In the genomic region with DNA sequence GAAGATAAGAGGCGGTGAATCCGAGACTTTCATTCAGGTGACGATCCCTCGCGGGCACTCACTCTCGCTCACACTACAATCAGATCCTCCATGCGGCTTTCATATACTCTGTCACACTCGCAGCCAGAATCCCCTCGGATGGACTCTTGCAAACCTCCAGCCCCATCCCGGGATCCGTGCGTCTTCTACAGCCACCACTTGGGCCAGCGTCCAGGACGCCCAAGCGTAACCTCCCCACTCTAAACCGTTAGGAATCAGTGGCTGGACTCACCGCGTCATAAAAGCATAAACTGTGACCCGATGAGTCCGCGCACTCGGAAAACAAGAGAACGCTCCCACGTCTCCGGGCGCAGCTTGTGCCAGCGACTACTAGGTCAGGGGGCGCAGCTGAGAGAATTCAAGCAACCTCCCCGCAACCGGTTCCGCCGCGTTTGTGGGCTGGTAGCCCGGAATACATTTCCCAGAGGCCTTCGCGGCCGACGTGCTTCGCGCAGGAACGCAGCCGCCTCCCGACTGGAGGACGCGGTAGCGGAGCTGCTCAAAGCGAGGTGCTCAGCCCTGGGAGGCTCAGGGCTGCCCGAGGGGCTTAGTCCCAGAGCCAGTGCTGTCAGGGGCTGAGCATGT, we compare ENCODE assay signal across 8 cellular contexts. TPM values are rescaled to one million over a fixed set of nuclear protein-coding genes. Genes with fewer than 3 reads are reported as not detected.
DNase-seq lines count a peak whose midpoint lies in the region; ATAC-seq and TF ChIP-seq lines count a peak whose summit lies in the region.

No MANE protein-coding gene starts in this region.

- peaks cover 16% of the 10 kb centered on the region for H3K36me3 Mint-ChIP-seq in activated CD4-positive, alpha-beta memory T cell treated with anti-CD3 and anti-CD28 coated beads for 36 hours

- H3K9me3 Mint-ChIP-seq in activated CD4-positive, alpha-beta memory T cell treated with anti-CD3 and anti-CD28 coated beads for 36 hours = peaks cover 27% of the 10 kb centered on the region

- CTCF ChIA-PET in activated CD4-positive, alpha-beta memory T cell treated with anti-CD3 and anti-CD28 coated beads for 36 hours (lab: Charles Lee) = interaction anchor here (1.1 kb wide), 1 partner anchor 88 kb away, joined by 3 read pairs; no protein-coding TSS in a partner anchor

- TF ChIP-seq CTCF in left lung (IDR thresholded peaks at IDR 0.05) = no peak

- peak overlapping the region; percentile 77 for H3K27ac Mint-ChIP-seq in activated CD4-positive, alpha-beta memory T cell treated with anti-CD3 and anti-CD28 coated beads for 36 hours

- H3K27ac ChIP-seq in left lung = peak overlapping the region; percentile 62 to 73

- intact Hi-C loops in activated CD4-positive, alpha-beta memory T cell treated with anti-CD3 and anti-CD28 coated beads for 36 hours (cut with micrococcal nuclease) = loop anchor here (2.0 to 10.0 kb wide), 4 partner anchors 27 to 227 kb away; a partner anchor contains a TSS
- intact Hi-C loops in left lung (cut with DNase I) = no loop called here

- H3K4me1 Mint-ChIP-seq in activated CD4-positive, alpha-beta memory T cell treated with anti-CD3 and anti-CD28 coated beads for 36 hours (ENCODE audit: low read depth) = peaks cover 9% of the 10 kb centered on the region

- no peaks in the 10 kb centered on the region for H3K27me3 Mint-ChIP-seq in activated CD4-positive, alpha-beta memory T cell treated with anti-CD3 and anti-CD28 coated beads for 36 hours

- peaks cover 0 to 4% of the 10 kb centered on the region in 2 donors for H3K4me1 ChIP-seq in left lung

- DNase-seq in DMS53 (lab: John Stamatoyannopoulos, UW) (peak; percentile 88), NCI-H146 (lab: John Stamatoyannopoulos, UW) (peak; percentile 71), dermis microvascular lymphatic vessel endothelial cell (ENCODE audit: low read depth in 2 of 2) (peak; percentile 71 to 90), left lung (peak; percentile 86 to 91), NCI-H2081 treated with DMSO at 0.1 percent for 48 hours (lab: John Stamatoyannopoulos, UW) (no peak), glomerular visceral epithelial cell (ENCODE audit: extremely low spot score) (no peak)
- DNase-seq in activated CD4-positive, alpha-beta memory T cell treated with anti-CD3 and anti-CD28 coated beads for 36 hours = peak; percentile 89
- peak; percentile 40 to 75 (median 58) for DNase-seq in stimulated activated CD4-positive, alpha-beta T cell treated with anti-CD3 and anti-CD28 coated beads, Interleukin-1b, Interleukin-23, amount 100 ng/mL, for 24 hours (ENCODE audit: low read depth in 4 of 4, low spot score in 1 of 4)

- POLR2A ChIA-PET in activated CD4-positive, alpha-beta memory T cell treated with anti-CD3 and anti-CD28 coated beads for 36 hours (lab: Charles Lee) = interaction anchor here (0.9 to 1.1 kb wide), 4 partner anchors 88 to 321 kb away, joined by 3 to 5 read pairs (median 4); a partner anchor contains a TSS

- H3K4me3 Mint-ChIP-seq in activated CD4-positive, alpha-beta memory T cell treated with anti-CD3 and anti-CD28 coated beads for 36 hours = peak overlapping the region; percentile 87

- H3K4me3 ChIP-seq in left lung = peak overlapping the region; percentile 49

- ATAC-seq in left lung = peak; percentile 94

- H3K9me3 ChIP-seq in left lung = peaks cover 0 to 68% of the 10 kb centered on the region in 2 donors

- H3K36me3 ChIP-seq in left lung = peaks cover 0 to 10% of the 10 kb centered on the region in 2 donors

- no peaks in the 10 kb centered on the region for H3K27me3 ChIP-seq in left lung

RNA-seq across cellular contexts. Expression of a gene that starts 27.6 kb away (rescaled TPM):
- 1 to 10 TPM; 5.3 to 7.0 TPM for total RNA-seq in activated CD4-positive, alpha-beta memory T cell treated with anti-CD3 and anti-CD28 coated beads for 36 hours
- total RNA-seq in dermis microvascular lymphatic vessel endothelial cell (2.6 and 3.0 TPM in 2 replicates), left lung (1 to 10 TPM; 6.5 to 8.3 TPM)

RNA-seq across cellular contexts. Expression of a gene that starts 36.7 kb away (rescaled TPM):
- 10 to 100 TPM; 11.1 to 11.4 TPM for total RNA-seq in activated CD4-positive, alpha-beta memory T cell treated with anti-CD3 and anti-CD28 coated beads for 36 hours
- total RNA-seq in dermis microvascular lymphatic vessel endothelial cell = 11.7 and 12.3 TPM in 2 replicates
- total RNA-seq in left lung = 10 to 100 TPM; 11.6 to 12.8 TPM

Comparison
In these comparisons a context has a peak if more than half of its experiments do, and no peak if none do; other contexts are left out.
1. DNase-seq: peak in DMS53 (single experiment), NCI-H146 (single experiment), activated CD4-positive, alpha-beta memory T cell treated with anti-CD3 and anti-CD28 coated beads for 36 hours (single experiment), dermis microvascular lymphatic vessel endothelial cell (2 of 2), left lung (2 of 2) and stimulated activated CD4-positive, alpha-beta T cell treated with anti-CD3 and anti-CD28 coated beads, Interleukin-1b, Interleukin-23, amount 100 ng/mL, for 24 hours (4 of 4); none in NCI-H2081 treated with DMSO at 0.1 percent for 48 hours (single experiment) and glomerular visceral epithelial cell (single experiment).